ENCODE assay signal across 11 cellular contexts in the genomic region with DNA sequence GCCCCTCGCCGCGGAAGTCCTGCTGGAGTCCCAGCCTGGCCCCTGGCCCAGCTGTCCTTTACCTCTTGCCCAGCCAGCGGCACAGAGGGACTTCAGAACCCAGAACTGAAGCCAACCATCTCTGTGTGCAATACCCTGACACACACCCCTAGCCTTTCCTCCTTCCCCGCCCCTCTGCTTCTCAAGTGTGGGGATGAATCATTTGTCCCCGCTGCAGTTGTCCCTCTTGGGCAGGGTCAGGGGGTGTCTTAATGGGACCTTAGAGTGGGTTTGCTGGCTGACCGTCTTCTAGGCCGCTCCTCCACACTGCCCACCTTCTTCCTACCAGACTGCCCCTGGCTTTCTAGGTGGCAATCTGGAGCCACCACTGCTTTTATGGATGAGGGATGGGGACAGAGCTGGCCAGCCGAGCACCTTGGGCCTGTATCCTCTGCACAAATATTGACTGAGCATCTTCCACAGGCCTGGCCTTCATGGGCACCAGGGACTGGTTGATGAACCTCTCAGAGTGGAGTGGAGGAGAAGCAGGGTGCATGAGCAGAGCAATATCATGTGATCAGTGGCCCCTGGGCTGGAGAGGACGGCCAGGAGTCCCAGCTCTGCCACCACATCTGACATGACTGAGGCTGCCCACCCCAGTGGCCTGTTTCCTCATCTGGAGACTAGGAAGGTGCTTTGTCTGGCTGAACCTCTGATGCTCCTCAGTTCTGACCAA. TPM values are rescaled to one million over a fixed set of nuclear protein-coding genes. Genes with fewer than 3 reads are reported as not detected.
DNase-seq lines count a peak whose midpoint lies in the region; ATAC-seq and TF ChIP-seq lines count a peak whose summit lies in the region.
"Had no signal": no experiment of that assay in that cellular context is flagged by ENCODE, and none has a peak within 500 bp of the region (broad histone marks: within the 10 kb centered on the region; RNA-seq: fewer than 3 reads in every experiment).

No MANE protein-coding gene starts in this region.

- peak overlapping the region; percentile 55 to 59 for H3K27ac ChIP-seq in thoracic aorta

- H3K4me1 ChIP-seq in thoracic aorta (ENCODE audit: control insufficient read depth in 1 of 2, low read depth in 2 of 2): peaks cover 13 to 36% of the 10 kb centered on the region in 2 donors

- peaks cover 2% of the 10 kb centered on the region for H3K4me1 Mint-ChIP-seq in T-helper 2 cell treated with Interferon-gamma antibody and Interleukin-4, amounts not matched to agents 5 μg/mL and 100 μg/mL, for 36 hours (ENCODE audit: low read depth)
- H3K4me1 Mint-ChIP-seq in brain (peaks cover 45% of the 10 kb centered on the region), memory B cell (peaks cover 2% of the 10 kb centered on the region)

- no peaks in the 10 kb centered on the region for H3K36me3 ChIP-seq in thoracic aorta

- no peaks in the 10 kb centered on the region for H3K27me3 ChIP-seq in thoracic aorta (replicated peaks; ENCODE audit: insufficient read depth)

- H3K9me3 Mint-ChIP-seq in T-helper 2 cell treated with Interferon-gamma antibody and Interleukin-4, amounts not matched to agents 5 μg/mL and 100 μg/mL, for 36 hours: no peaks in the 10 kb centered on the region
- H3K9me3 Mint-ChIP-seq in brain (peaks cover 0 to 4% (median 0%) of the 10 kb centered on the region in 5 experiments), memory B cell (no peaks in the 10 kb centered on the region)

- H3K4me3 Mint-ChIP-seq in T-helper 2 cell treated with Interferon-gamma antibody and Interleukin-4, amounts not matched to agents 5 μg/mL and 100 μg/mL, for 36 hours: peak overlapping the region; percentile 67
- H3K4me3 Mint-ChIP-seq in brain (peak overlapping the region; percentile 77 to 84 (median 79)), memory B cell (peak overlapping the region; percentile 67)

- H3K4me3 ChIP-seq in thoracic aorta: peak overlapping the region; percentile 93
- H3K4me3 ChIP-seq: K562 had no signal

- no peaks in the 10 kb centered on the region for H3K9me3 ChIP-seq in thoracic aorta

- H3K27me3 Mint-ChIP-seq in T-helper 2 cell treated with Interferon-gamma antibody and Interleukin-4, amounts not matched to agents 5 μg/mL and 100 μg/mL, for 36 hours (ENCODE audit: low read depth): peaks cover 58% of the 10 kb centered on the region
- peaks cover 6% of the 10 kb centered on the region for H3K27me3 Mint-ChIP-seq in brain
- H3K27me3 Mint-ChIP-seq in memory B cell: peaks cover 27% of the 10 kb centered on the region

- DNase-seq in T-helper 2 cell treated with Interferon-gamma antibody and Interleukin-4, amounts not matched to agents 5 μg/mL and 100 μg/mL, for 36 hours (ENCODE audit: low spot score): no peak
- DNase-seq in T-helper 2 cell: no peak
- no peak for DNase-seq in memory B cell (ENCODE audit: low spot score in 2 of 2)
- peak; percentile 28 for DNase-seq in thoracic aorta (ENCODE audit: low spot score)
- DNase-seq in NCI-H2227 (lab: John Stamatoyannopoulos, UW; ENCODE audit: unreplicated experiment): no peak
- DNase-seq: AML-193, erythroblast had no signal

- no peaks in the 10 kb centered on the region for H3K36me3 Mint-ChIP-seq in T-helper 2 cell treated with Interferon-gamma antibody and Interleukin-4, amounts not matched to agents 5 μg/mL and 100 μg/mL, for 36 hours (ENCODE audit: low read depth)
- H3K36me3 Mint-ChIP-seq in brain: no peaks in the 10 kb centered on the region
- no peaks in the 10 kb centered on the region for H3K36me3 Mint-ChIP-seq in memory B cell

- H3K27ac Mint-ChIP-seq in T-helper 2 cell treated with Interferon-gamma antibody and Interleukin-4, amounts not matched to agents 5 μg/mL and 100 μg/mL, for 36 hours: no peak overlapping the region
- H3K27ac Mint-ChIP-seq in brain: peak overlapping the region in 1 of 5 experiments; percentile 52
- H3K27ac Mint-ChIP-seq in memory B cell: no peak overlapping the region

- no peak for ATAC-seq in memory B cell (ENCODE audit: low read depth)
- ATAC-seq in thoracic aorta (ENCODE audit: insufficient number of reproducible peaks, low FRiP score, low read depth): peak; percentile 51
- ATAC-seq in GM18870 (IDR thresholded peaks at IDR 0.05; ENCODE audit: unreplicated experiment): no peak
- no peak for ATAC-seq in HG02970 (IDR thresholded peaks at IDR 0.05; ENCODE audit: low FRiP score, unreplicated experiment)
- ATAC-seq: K562 had no signal

- TF ChIP-seq CTCF in brain (conservative IDR thresholded peaks at IDR 0.05) (no peak), thoracic aorta (IDR thresholded peaks at IDR 0.05) (no peak)

RNA-seq across cellular contexts. Expression of a gene that starts 0.7 kb away (rescaled TPM):
- polyA plus RNA-seq in brain (ENCODE audit: insufficient read depth, low read depth, low replicate concordance): 17.4 TPM
- total RNA-seq in thoracic aorta: 10 to 100 TPM; 48.7 to 50.2 TPM
